Comparison of ENCODE assay signal across 31 cellular contexts in the genomic region with DNA sequence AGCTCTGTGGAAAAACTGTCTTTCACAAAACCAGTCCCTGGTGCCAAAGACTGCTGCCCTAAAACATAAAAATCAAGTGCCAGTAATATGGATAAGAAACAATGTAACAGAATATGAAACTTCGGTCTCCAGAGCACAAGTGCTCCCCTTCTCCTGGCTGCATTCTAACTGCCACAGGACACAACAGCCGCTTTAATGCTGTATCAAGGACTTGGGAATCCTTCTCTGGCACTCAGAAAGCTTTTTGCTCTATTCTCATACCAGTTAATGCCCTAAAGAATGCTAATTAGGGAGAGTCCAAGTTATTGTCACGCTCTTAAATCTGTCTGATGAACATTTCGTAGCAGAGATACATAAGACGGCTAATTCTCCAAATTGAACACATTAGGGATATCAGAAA.
"Had no signal": no experiment of that assay in that cellular context is flagged by ENCODE, and none has a peak within 500 bp of the region (broad histone marks: within the 10 kb centered on the region; RNA-seq: fewer than 3 reads in every experiment).

No MANE protein-coding gene starts in this region.

- H3K36me3 ChIP-seq: ovary, right lobe of liver had no signal

- H3K9me3 Mint-ChIP-seq: activated CD4-positive, alpha-beta memory T cell treated with anti-CD3 and anti-CD28 coated beads for 36 hours; activated CD4-positive, alpha-beta T cell treated with anti-CD3 and anti-CD28 coated beads, Interleukin-2, amount 10 ng/mL, durations not matched to agents 24 days and 14 days; activated naive CD4-positive, alpha-beta T cell treated with anti-CD3 and anti-CD28 coated beads, Interleukin-2, amount 50 U/mL, for 24 hours; activated naive CD8-positive, alpha-beta T cell treated with anti-CD3 and anti-CD28 coated beads, Interleukin-2, amount 50 U/mL, for 24 hours; stimulated activated effector memory CD8-positive, alpha-beta T cell treated with anti-CD3 and anti-CD28 coated beads, Interleukin-12 subunit alpha, Interleukin-12 subunit beta, amount 100 ng/mL, for 72 hours; type B pancreatic cell had no signal

- H3K27ac Mint-ChIP-seq: activated CD4-positive, alpha-beta memory T cell treated with anti-CD3 and anti-CD28 coated beads for 36 hours; activated CD4-positive, alpha-beta T cell treated with anti-CD3 and anti-CD28 coated beads, Interleukin-2, amount 10 ng/mL, durations not matched to agents 24 days and 14 days; activated naive CD4-positive, alpha-beta T cell treated with anti-CD3 and anti-CD28 coated beads, Interleukin-2, amount 50 U/mL, for 24 hours; activated naive CD8-positive, alpha-beta T cell treated with anti-CD3 and anti-CD28 coated beads, Interleukin-2, amount 50 U/mL, for 24 hours; activated T-helper 1 cell treated with anti-CD3 and anti-CD28 coated beads, Interleukin-12 subunit alpha, Interleukin-12 subunit beta, Interleukin-2, Interleukin-4 antibody, amounts not matched to agents 30 ng/mL and 10 ng/mL and 1 ng/mL, durations not matched to agents 14 hours and 24 hours and 36 hours; nephron; progenitor cell of endocrine pancreas; stimulated activated effector memory CD8-positive, alpha-beta T cell treated with anti-CD3 and anti-CD28 coated beads, Interleukin-12 subunit alpha, Interleukin-12 subunit beta, amount 100 ng/mL, for 72 hours; stimulated activated naive CD8-positive, alpha-beta T cell treated with anti-CD3 and anti-CD28 coated beads, Interleukin-15, Interleukin-2, amounts not matched to agents 100 ng/mL and 50 ng/mL, for 24 hours; T-helper 17 cell; type B pancreatic cell had no signal

- H3K4me3 ChIP-seq: body of pancreas, coronary artery, dorsolateral prefrontal cortex, gastrocnemius medialis, left lung, lower lobe of right lung, mucosa of descending colon, ovary, right lobe of liver, skin epidermis, vagina had no signal

- FAIRE-seq: islet of Langerhans had no signal

- H3K4me3 Mint-ChIP-seq: activated CD4-positive, alpha-beta memory T cell treated with anti-CD3 and anti-CD28 coated beads for 36 hours; activated CD4-positive, alpha-beta T cell treated with anti-CD3 and anti-CD28 coated beads, Interleukin-2, amount 10 ng/mL, durations not matched to agents 24 days and 14 days; activated naive CD4-positive, alpha-beta T cell treated with anti-CD3 and anti-CD28 coated beads, Interleukin-2, amount 50 U/mL, for 24 hours; activated naive CD8-positive, alpha-beta T cell treated with anti-CD3 and anti-CD28 coated beads, Interleukin-2, amount 50 U/mL, for 24 hours; activated T-helper 1 cell treated with anti-CD3 and anti-CD28 coated beads, Interleukin-12 subunit alpha, Interleukin-12 subunit beta, Interleukin-2, Interleukin-4 antibody, amounts not matched to agents 30 ng/mL and 10 ng/mL and 1 ng/mL, durations not matched to agents 14 hours and 24 hours and 36 hours; nephron; stimulated activated effector memory CD8-positive, alpha-beta T cell treated with anti-CD3 and anti-CD28 coated beads, Interleukin-12 subunit alpha, Interleukin-12 subunit beta, amount 100 ng/mL, for 72 hours; stimulated activated naive CD8-positive, alpha-beta T cell treated with anti-CD3 and anti-CD28 coated beads, Interleukin-15, Interleukin-2, amounts not matched to agents 100 ng/mL and 50 ng/mL, for 24 hours; T-helper 17 cell; type B pancreatic cell had no signal

- H3K27me3 Mint-ChIP-seq: activated CD4-positive, alpha-beta memory T cell treated with anti-CD3 and anti-CD28 coated beads for 36 hours; activated CD4-positive, alpha-beta T cell treated with anti-CD3 and anti-CD28 coated beads, Interleukin-2, amount 10 ng/mL, durations not matched to agents 24 days and 14 days; activated naive CD4-positive, alpha-beta T cell treated with anti-CD3 and anti-CD28 coated beads, Interleukin-2, amount 50 U/mL, for 24 hours; activated naive CD8-positive, alpha-beta T cell treated with anti-CD3 and anti-CD28 coated beads, Interleukin-2, amount 50 U/mL, for 24 hours; progenitor cell of endocrine pancreas; stimulated activated naive CD8-positive, alpha-beta T cell treated with anti-CD3 and anti-CD28 coated beads, Interleukin-15, Interleukin-2, amounts not matched to agents 100 ng/mL and 50 ng/mL, for 24 hours; T-helper 17 cell; type B pancreatic cell had no signal

- H3K4me1 ChIP-seq: body of pancreas, gastrocnemius medialis, left lung, lower lobe of right lung, right lobe of liver, vagina had no signal

- H3K4me1 Mint-ChIP-seq: activated CD4-positive, alpha-beta T cell treated with anti-CD3 and anti-CD28 coated beads, Interleukin-2, amount 10 ng/mL, durations not matched to agents 24 days and 14 days; nephron; stimulated activated effector memory CD8-positive, alpha-beta T cell treated with anti-CD3 and anti-CD28 coated beads, Interleukin-12 subunit alpha, Interleukin-12 subunit beta, amount 100 ng/mL, for 72 hours had no signal

- H3K27me3 ChIP-seq: body of pancreas, dorsolateral prefrontal cortex, gastrocnemius medialis, left lung, neutrophil, ovary, right lobe of liver, vagina had no signal

- H3K9me3 ChIP-seq: body of pancreas, gastrocnemius medialis, lower lobe of right lung, neutrophil, ovary, vagina had no signal

- H3K27ac ChIP-seq: body of pancreas, coronary artery, dorsolateral prefrontal cortex, gastrocnemius medialis, left lung, lower lobe of right lung, neutrophil, ovary, right lobe of liver, vagina had no signal

- DNase-seq: activated CD4-positive, alpha-beta memory T cell treated with anti-CD3 and anti-CD28 coated beads for 36 hours; activated CD4-positive, alpha-beta T cell treated with anti-CD3 and anti-CD28 coated beads, Interleukin-2, amount 10 ng/mL, durations not matched to agents 24 days and 14 days; activated CD4-positive, CD25-positive, alpha-beta regulatory T cell treated with anti-CD3 and anti-CD28 coated beads, Interleukin-2, amount 50 U/mL, for 72 hours; activated CD8-positive, alpha-beta memory T cell treated with anti-CD3 and anti-CD28 coated beads, Interleukin-2, amount 50 U/mL, for 4 hours; activated gamma-delta T cell; activated naive CD8-positive, alpha-beta T cell treated with anti-CD3 and anti-CD28 coated beads, Interleukin-2, amount 50 U/mL, for 24 hours; activated T-cell treated with anti-CD3 and anti-CD28 coated beads, Interleukin-2, amount 50 U/mL, for 1 hour; body of pancreas; dorsolateral prefrontal cortex; effector memory CD4-positive, alpha-beta T cell; gastrocnemius medialis; glutamatergic neuron; left lung; lower lobe of right lung; mucosa of descending colon; ovary; right lobe of liver; stimulated activated CD4-positive, alpha-beta T cell treated with anti-CD3 and anti-CD28 coated beads, Interleukin-4, amount 100 ng/mL, for 24 hours; T-helper 17 cell had no signal
